Comparison of ENCODE assay signal across 20 cellular contexts in the genomic region with DNA sequence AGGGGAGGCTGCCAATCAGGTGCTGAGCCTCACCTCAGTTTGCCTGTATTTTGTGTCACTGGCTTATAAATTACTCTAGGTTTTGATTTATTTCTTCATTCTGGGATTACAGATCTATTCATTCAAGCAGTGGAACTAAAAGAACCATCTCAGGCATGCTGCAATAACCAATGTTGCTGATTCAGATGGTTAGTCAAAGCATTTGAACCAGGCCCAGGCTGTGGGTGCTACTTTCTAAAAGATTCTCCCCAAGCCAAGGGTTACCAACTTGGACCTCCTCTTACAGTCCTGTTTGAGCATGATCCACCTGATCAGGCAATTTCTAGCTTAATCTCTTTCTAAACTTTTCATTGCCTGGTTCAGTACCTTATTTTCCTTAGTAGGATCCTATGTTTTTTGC.
DNase-seq lines count a peak whose midpoint lies in the region; ATAC-seq and TF ChIP-seq lines count a peak whose summit lies in the region.
"Had no signal": no experiment of that assay in that cellular context is flagged by ENCODE, and none has a peak within 500 bp of the region (broad histone marks: within the 10 kb centered on the region; RNA-seq: fewer than 3 reads in every experiment).

No MANE protein-coding gene starts in this region.

- ATAC-seq in CD4-positive, CD25-positive, alpha-beta regulatory T cell (ENCODE audit: low read depth in 2 of 2) = no peak
- ATAC-seq in memory B cell (ENCODE audit: low read depth) = no peak
- ATAC-seq in HG03159 (IDR thresholded peaks at IDR 0.05; ENCODE audit: unreplicated experiment) = no peak
- ATAC-seq: esophagus mucosa had no signal

- H3K27me3 Mint-ChIP-seq in CD4-positive, CD25-positive, alpha-beta regulatory T cell = no peaks in the 10 kb centered on the region
- no peaks in the 10 kb centered on the region for H3K27me3 Mint-ChIP-seq in activated naive CD8-positive, alpha-beta T cell treated with anti-CD3 and anti-CD28 coated beads for 36 hours
- H3K27me3 Mint-ChIP-seq in memory B cell = no peaks in the 10 kb centered on the region

- peak; percentile 13 for DNase-seq in AG08395 (ENCODE audit: low spot score)
- no peak for DNase-seq in CD4-positive, CD25-positive, alpha-beta regulatory T cell
- DNase-seq in activated naive CD8-positive, alpha-beta T cell treated with anti-CD3 and anti-CD28 coated beads for 36 hours = no peak
- no peak for DNase-seq in memory B cell (ENCODE audit: low spot score in 2 of 2)
- DNase-seq in T-helper 1 cell = no peak
- no peak for DNase-seq in Peyer's patch
- DNase-seq in SK-N-DZ (ENCODE audit: low spot score) = no peak
- DNase-seq: Calu3; EL; NCI-H1105; NCI-H2081 treated with DMSO at 0.1 percent for 48 hours; NK-92 treated with Interleukin-12 subunit alpha and Interleukin-12 subunit beta, amount 100 ng/mL, for 24 hours; sigmoid colon; T1000; thyroid gland had no signal

- H3K27me3 ChIP-seq in CD4-positive, CD25-positive, alpha-beta regulatory T cell (ENCODE audit: control insufficient read depth, insufficient read depth, low read length) = no peaks in the 10 kb centered on the region
- no peaks in the 10 kb centered on the region for H3K27me3 ChIP-seq in Peyer's patch
- H3K27me3 ChIP-seq: sigmoid colon, thyroid gland had no signal

- peak overlapping the region in 2 of 4 donors; percentile 26 to 43 for H3K4me3 Mint-ChIP-seq in CD4-positive, CD25-positive, alpha-beta regulatory T cell
- H3K4me3 Mint-ChIP-seq in activated naive CD8-positive, alpha-beta T cell treated with anti-CD3 and anti-CD28 coated beads for 36 hours = no peak overlapping the region
- H3K4me3 Mint-ChIP-seq in memory B cell = no peak overlapping the region
- H3K4me3 Mint-ChIP-seq: nephron had no signal

- H3K36me3 ChIP-seq in CD4-positive, CD25-positive, alpha-beta regulatory T cell (ENCODE audit: control insufficient read depth, insufficient read depth, low read length) = peaks cover 2% of the 10 kb centered on the region
- no peaks in the 10 kb centered on the region for H3K36me3 ChIP-seq in Peyer's patch
- H3K36me3 ChIP-seq: sigmoid colon, thyroid gland had no signal

- H3K4me1 Mint-ChIP-seq in CD4-positive, CD25-positive, alpha-beta regulatory T cell = peaks cover 59 to 96% (median 72%) of the 10 kb centered on the region in 4 donors
- peaks cover 81% of the 10 kb centered on the region for H3K4me1 Mint-ChIP-seq in activated naive CD8-positive, alpha-beta T cell treated with anti-CD3 and anti-CD28 coated beads for 36 hours
- H3K4me1 Mint-ChIP-seq in memory B cell = peaks cover 63% of the 10 kb centered on the region

- H3K4me1 ChIP-seq in CD4-positive, CD25-positive, alpha-beta regulatory T cell (ENCODE audit: control insufficient read depth, insufficient read depth, low read length, poor library complexity, severe bottlenecking) = peaks cover 87% of the 10 kb centered on the region
- peaks cover 0 to 17% (median 5%) of the 10 kb centered on the region in 4 donors for H3K4me1 ChIP-seq in Peyer's patch

- no peak overlapping the region for H3K4me3 ChIP-seq in CD4-positive, CD25-positive, alpha-beta regulatory T cell (ENCODE audit: low read depth, low read length)
- H3K4me3 ChIP-seq in Peyer's patch = no peak overlapping the region
- H3K4me3 ChIP-seq: sigmoid colon, SK-N-MC, thyroid gland had no signal

- no peak for TF ChIP-seq CTCF in Peyer's patch (IDR thresholded peaks at IDR 0.05)

- H3K9me3 Mint-ChIP-seq in CD4-positive, CD25-positive, alpha-beta regulatory T cell = no peaks in the 10 kb centered on the region
- H3K9me3 Mint-ChIP-seq in activated naive CD8-positive, alpha-beta T cell treated with anti-CD3 and anti-CD28 coated beads for 36 hours = no peaks in the 10 kb centered on the region
- H3K9me3 Mint-ChIP-seq in memory B cell = no peaks in the 10 kb centered on the region
- H3K9me3 Mint-ChIP-seq: activated T-helper 2 cell treated with anti-CD3 and anti-CD28 coated beads, Interferon-gamma antibody, Interleukin-2, Interleukin-4, amounts not matched to agents 10 μg/mL and 5 μg/mL and 100 μg/mL, durations not matched to agents 14 hours and 24 hours and 36 hours; nephron had no signal

- peak overlapping the region; percentile 83 to 98 (median 94) for H3K27ac Mint-ChIP-seq in CD4-positive, CD25-positive, alpha-beta regulatory T cell
- H3K27ac Mint-ChIP-seq in activated naive CD8-positive, alpha-beta T cell treated with anti-CD3 and anti-CD28 coated beads for 36 hours = peak overlapping the region; percentile 72
- peak overlapping the region; percentile 75 for H3K27ac Mint-ChIP-seq in memory B cell
- H3K27ac Mint-ChIP-seq: activated T-helper 2 cell treated with anti-CD3 and anti-CD28 coated beads, Interferon-gamma antibody, Interleukin-2, Interleukin-4, amounts not matched to agents 10 μg/mL and 5 μg/mL and 100 μg/mL, durations not matched to agents 14 hours and 24 hours and 36 hours had no signal

- peak overlapping the region; percentile 42 for H3K27ac ChIP-seq in CD4-positive, CD25-positive, alpha-beta regulatory T cell (ENCODE audit: insufficient read depth, low read length, poor library complexity, severe bottlenecking)
- no peak overlapping the region for H3K27ac ChIP-seq in Peyer's patch
- H3K27ac ChIP-seq: sigmoid colon, SK-N-MC, thyroid gland had no signal

- no peaks in the 10 kb centered on the region for H3K9me3 ChIP-seq in CD4-positive, CD25-positive, alpha-beta regulatory T cell (ENCODE audit: control insufficient read depth in 2 of 2, low read length in 2 of 2)
- H3K9me3 ChIP-seq in Peyer's patch = no peaks in the 10 kb centered on the region
- H3K9me3 ChIP-seq: sigmoid colon, thyroid gland had no signal

- no peak for TF ChIP-seq POLR2A in Peyer's patch (IDR thresholded peaks at IDR 0.05)

- H3K36me3 Mint-ChIP-seq in CD4-positive, CD25-positive, alpha-beta regulatory T cell = peaks cover 24% of the 10 kb centered on the region
- H3K36me3 Mint-ChIP-seq in activated naive CD8-positive, alpha-beta T cell treated with anti-CD3 and anti-CD28 coated beads for 36 hours = peaks cover 32% of the 10 kb centered on the region
- peaks cover 22% of the 10 kb centered on the region for H3K36me3 Mint-ChIP-seq in memory B cell
